8 cellular contexts compared by ENCODE assay signal in genomic region chr5:83721878-83722779, GRCh38. TPM values are rescaled to one million over a fixed set of nuclear protein-coding genes. Genes with fewer than 3 reads are reported as not detected.
DNase-seq lines count a peak whose midpoint lies in the region; ATAC-seq and TF ChIP-seq lines count a peak whose summit lies in the region.
"Had no signal": no experiment of that assay in that cellular context is flagged by ENCODE, and none has a peak within 500 bp of the region (broad histone marks: within the 10 kb centered on the region; RNA-seq: fewer than 3 reads in every experiment).

No MANE protein-coding gene starts in this region.

- no peak for TF ChIP-seq CTCF in WTC11 (IDR thresholded peaks at IDR 0.05)
- TF ChIP-seq CTCF in fibroblast of the aortic adventitia (IDR thresholded peaks at IDR 0.05; ENCODE audit: insufficient read depth, low read length) = peak; percentile 38

- peak overlapping the region; percentile 67 for H3K27ac Mint-ChIP-seq in WTC11
- peak overlapping the region in 1 of 10 donors; percentile 59 for H3K27ac Mint-ChIP-seq in naive thymus-derived CD8-positive, alpha-beta T cell

- H3K27me3 ChIP-seq in MG63 = peaks cover 50% of the 10 kb centered on the region

- no peaks in the 10 kb centered on the region for H3K36me3 ChIP-seq in MG63

- peak overlapping the region; percentile 42 for H3K4me3 ChIP-seq in MG63
- peak overlapping the region; percentile 75 for H3K4me3 ChIP-seq in fibroblast of the aortic adventitia (ENCODE audit: low read depth, low read length)

- CTCF ChIA-PET in WTC11 (lab: Charles Lee) = interaction anchor here (0.7 to 2.9 kb wide), 10 partner anchors 11 to 1473 kb away, joined by 3 to 16 read pairs (median 4); no protein-coding TSS in a partner anchor

- H3K9me3 Mint-ChIP-seq in WTC11 = peaks cover 4% of the 10 kb centered on the region; the same call in 1 of the 2 replicates
- H3K9me3 Mint-ChIP-seq in naive thymus-derived CD8-positive, alpha-beta T cell = no peaks in the 10 kb centered on the region

- in situ Hi-C loops in G401 (cut with HindIII; ENCODE audit: low sequenced_read_pairs) = no loop called here

- POLR2A ChIA-PET in WTC11 (lab: Charles Lee) = interaction anchor here (0.5 to 1.0 kb wide), 5 partner anchors 196 to 662 kb away, joined by 3 to 4 read pairs (median 3); no protein-coding TSS in a partner anchor
- POLR2A ChIA-PET in naive thymus-derived CD8-positive, alpha-beta T cell (lab: Charles Lee) = no interaction called here

- no peaks in the 10 kb centered on the region for H3K27me3 Mint-ChIP-seq in WTC11 (ENCODE audit: low read depth)
- peaks cover 30 to 57% (median 47%) of the 10 kb centered on the region in 5 donors for H3K27me3 Mint-ChIP-seq in naive thymus-derived CD8-positive, alpha-beta T cell

- H3K4me1 Mint-ChIP-seq in WTC11 = peaks cover 59% of the 10 kb centered on the region
- peaks cover 3 to 15% (median 11%) of the 10 kb centered on the region in 4 donors for H3K4me1 Mint-ChIP-seq in naive thymus-derived CD8-positive, alpha-beta T cell

- ATAC-seq in GM21786 (IDR thresholded peaks at IDR 0.05; ENCODE audit: unreplicated experiment) (peak; percentile 63), WTC11 (peak; percentile 66)
- peak in 1 of 2 donors; percentile 32 for ATAC-seq in naive thymus-derived CD8-positive, alpha-beta T cell

- H3K9me3 ChIP-seq in MG63 = no peaks in the 10 kb centered on the region

- DNase-seq in G401 (ENCODE audit: low spot score) = peak; percentile 77
- DNase-seq in MG63 = peak; percentile 71
- DNase-seq in WTC11 (ENCODE audit: low spot score) = peak; percentile 85
- DNase-seq in fibroblast of the aortic adventitia (ENCODE audit: low read depth) = peak; percentile 68
- no peak for DNase-seq in naive thymus-derived CD8-positive, alpha-beta T cell
- DNase-seq in DMS79 (lab: John Stamatoyannopoulos, UW) = no peak

- no peaks in the 10 kb centered on the region for H3K36me3 Mint-ChIP-seq in WTC11
- H3K36me3 Mint-ChIP-seq in naive thymus-derived CD8-positive, alpha-beta T cell = no peaks in the 10 kb centered on the region

- H3K4me3 Mint-ChIP-seq in WTC11 = peak overlapping the region; percentile 89
- H3K4me3 Mint-ChIP-seq in naive thymus-derived CD8-positive, alpha-beta T cell = peak overlapping the region; percentile 12 to 83 (median 62)

TF ChIP-seq in WTC11, 78 proteins besides CTCF, POLR2A, EP300 and RAD21 (continues in another document):
- no peak for TF ChIP-seq AFF4 (CRISPR knock-in tag; IDR thresholded peaks at IDR 0.05; ENCODE audit: borderline replicate concordance)
- TF ChIP-seq ZNF263 (CRISPR knock-in tag; IDR thresholded peaks at IDR 0.05; ENCODE audit: low read depth) = no peak
- TF ChIP-seq PRRX2 (CRISPR knock-in tag; IDR thresholded peaks at IDR 0.05) = no peak
- TF ChIP-seq EMX1 (CRISPR knock-in tag; IDR thresholded peaks at IDR 0.05) = no peak
- no peak for TF ChIP-seq ZNF671 (CRISPR knock-in tag; IDR thresholded peaks at IDR 0.05)
- no peak for TF ChIP-seq ELF4 (CRISPR knock-in tag; IDR thresholded peaks at IDR 0.05; ENCODE audit: low read depth)
- no peak for TF ChIP-seq USF2 (CRISPR knock-in tag; IDR thresholded peaks at IDR 0.05)
- TF ChIP-seq MYBL2 (CRISPR knock-in tag; IDR thresholded peaks at IDR 0.05) = peak; percentile 57
- TF ChIP-seq NFYB (CRISPR knock-in tag; conservative IDR thresholded peaks at IDR 0.05; ENCODE audit: low read depth) = 0 out of 2 replicates have a peak, but pooled peaks have one; percentile 21
- TF ChIP-seq ZNF281 (CRISPR knock-in tag; IDR thresholded peaks at IDR 0.05) = no peak
- TF ChIP-seq MAX (CRISPR knock-in tag; IDR thresholded peaks at IDR 0.05) = peak; percentile 79
- TF ChIP-seq NFE2L1 (CRISPR knock-in tag; IDR thresholded peaks at IDR 0.05) = 0 out of 2 replicates have a peak, but pooled peaks have one; percentile 31
- no peak for TF ChIP-seq IRF1 (CRISPR knock-in tag; IDR thresholded peaks at IDR 0.05)
- no peak for TF ChIP-seq ATF1 (CRISPR knock-in tag; IDR thresholded peaks at IDR 0.05)
- no peak for TF ChIP-seq ZBTB21 (CRISPR knock-in tag; IDR thresholded peaks at IDR 0.05; ENCODE audit: borderline replicate concordance)
- no peak for TF ChIP-seq SP1 (CRISPR knock-in tag; conservative IDR thresholded peaks at IDR 0.05)
- TF ChIP-seq IRF2 (CRISPR knock-in tag; IDR thresholded peaks at IDR 0.05; ENCODE audit: borderline replicate concordance, low read depth) = no peak

RNA-seq across cellular contexts. Expression of gene HAPLN1, which starts 1.5 kb away (rescaled TPM):
- 0.47 TPM in 1 of 2 replicates, not detected in the other for total RNA-seq in G401 (2014; rRNA removed; shearing (Covaris generic))
- total RNA-seq in MG63 (2014; rRNA removed; shearing (Covaris generic); ENCODE audit: low replicate concordance) = 0.16 TPM in 1 of 2 replicates, not detected in the other
- 5.3 to 9.4 TPM (median 7.6 TPM) in 3 replicates for total RNA-seq in WTC11 (2021)
- total RNA-seq in fibroblast of the aortic adventitia (ENCODE audit: low replicate concordance) = 1.3 TPM in 1 of 2 replicates, not detected in the other
- total RNA-seq in naive thymus-derived CD8-positive, alpha-beta T cell = not detected
- polyA plus RNA-seq in naive thymus-derived CD8-positive, alpha-beta T cell = not detected
- total RNA-seq: dermis microvascular lymphatic vessel endothelial cell had no signal

Comparison
In these comparisons a context has a peak if more than half of its experiments do, and no peak if none do; other contexts are left out.
1. DNase-seq: peak in G401 (single experiment), MG63 (single experiment), WTC11 (single experiment) and fibroblast of the aortic adventitia (single experiment); none in naive thymus-derived CD8-positive, alpha-beta T cell (0 of 10) and DMS79 (single experiment).